1 cellular context compared by ENCODE assay signal in genomic region chr16:69589434-69590269, GRCh38.
A peak's percentile ranks its signal among the peaks of the same experiment; 100 is the strongest.
TF ChIP-seq lines count a peak whose summit lies in the region.

No MANE protein-coding gene starts in this region.

TF ChIP-seq in K562, 482 proteins besides CTCF, POLR2A, EP300 and RAD21 (continued from another document and continues in another):
- TF ChIP-seq VEZF1 (CRISPR knock-in tag; IDR thresholded peaks at IDR 0.05) = peak; percentile 43
- TF ChIP-seq ETS2 (tag; IDR thresholded peaks at IDR 0.05; ENCODE audit: borderline replicate concordance, poor library complexity, severe bottlenecking) = no peak
- TF ChIP-seq TRIM28 (IDR thresholded peaks at IDR 0.05) = no peak
- no peak for TF ChIP-seq THAP7 (CRISPR knock-in tag; IDR thresholded peaks at IDR 0.05)
- peak in 1 of 2 experiments; percentile 32; a peak in 2 of 4 replicates for TF ChIP-seq NRF1 (conservative IDR thresholded peaks at IDR 0.05 in 1 of 2, IDR thresholded peaks at IDR 0.05 in 1 of 2)
- TF ChIP-seq NR2C1 (IDR thresholded peaks at IDR 0.05) = peak; percentile 59
- peak; percentile 73 for TF ChIP-seq NR2C1 (tag; IDR thresholded peaks at IDR 0.05)
- TF ChIP-seq BCOR (IDR thresholded peaks at IDR 0.05) = no peak
- TF ChIP-seq SIN3B (IDR thresholded peaks at IDR 0.05; ENCODE audit: low read depth) = no peak
- TF ChIP-seq ETV6 (IDR thresholded peaks at IDR 0.05; ENCODE audit: borderline replicate concordance in 1 of 2, low read depth in 2 of 2, low read length in 1 of 2) = no peak
- TF ChIP-seq ETV6 (CRISPR knock-in tag; IDR thresholded peaks at IDR 0.05; ENCODE audit: borderline replicate concordance) = no peak
- peak; percentile 68 for TF ChIP-seq ARID1B (IDR thresholded peaks at IDR 0.05)
- no peak for TF ChIP-seq SMAD2 (IDR thresholded peaks at IDR 0.05; ENCODE audit: low read depth, low read length)
- no peak for TF ChIP-seq RBM25 (IDR thresholded peaks at IDR 0.05; ENCODE audit: low read depth, low read length, severe bottlenecking)
- TF ChIP-seq NEUROD1 (IDR thresholded peaks at IDR 0.05; ENCODE audit: borderline replicate concordance, low read depth, low read length, partially characterized antibody) = no peak
- no peak for TF ChIP-seq TAF7 (tag; IDR thresholded peaks at IDR 0.05)
- peak; percentile 63 for TF ChIP-seq SMARCA4 (IDR thresholded peaks at IDR 0.05)
- TF ChIP-seq AFF4 (CRISPR knock-in tag; IDR thresholded peaks at IDR 0.05) = no peak
- no peak for TF ChIP-seq RBM34 (IDR thresholded peaks at IDR 0.05; ENCODE audit: borderline replicate concordance, insufficient read depth, low read length)
- TF ChIP-seq HSF4 (CRISPR knock-in tag; IDR thresholded peaks at IDR 0.05; ENCODE audit: borderline replicate concordance) = no peak
- no peak for TF ChIP-seq U2AF1 (optimal IDR thresholded peaks at IDR 0.05; ENCODE audit: low read depth, low read length)
- TF ChIP-seq RNF2 (IDR thresholded peaks at IDR 0.05) = no peak
- TF ChIP-seq PURB (CRISPR knock-in tag; IDR thresholded peaks at IDR 0.05; ENCODE audit: low read depth) = no peak
- peak; percentile 60 for TF ChIP-seq EGR1 (conservative IDR thresholded peaks at IDR 0.05)
- no peak for TF ChIP-seq ZNF41 (CRISPR knock-in tag; conservative IDR thresholded peaks at IDR 0.05)
- TF ChIP-seq NONO (IDR thresholded peaks at IDR 0.05; ENCODE audit: low read depth in 2 of 2, low read length in 1 of 2) = no peak
- TF ChIP-seq SAFB2 (IDR thresholded peaks at IDR 0.05; ENCODE audit: borderline replicate concordance, low read depth, low read length, severe bottlenecking) = no peak
- TF ChIP-seq ZNF324 (CRISPR knock-in tag; IDR thresholded peaks at IDR 0.05) = no peak
- no peak for TF ChIP-seq SIX5 (IDR thresholded peaks at IDR 0.05; ENCODE audit: borderline replicate concordance in 1 of 2, insufficient read depth in 1 of 2, low read depth in 1 of 2, low read length in 2 of 2)
- TF ChIP-seq SLC30A9 (CRISPR knock-in tag; IDR thresholded peaks at IDR 0.05) = no peak
- TF ChIP-seq ZNF232 (CRISPR knock-in tag; IDR thresholded peaks at IDR 0.05) = no peak
- no peak for TF ChIP-seq ETV5 (CRISPR knock-in tag; IDR thresholded peaks at IDR 0.05; ENCODE audit: low read depth)
- TF ChIP-seq MCM5 (IDR thresholded peaks at IDR 0.05; ENCODE audit: low read depth) = no peak
- peak; percentile 86 for TF ChIP-seq JUND (IDR thresholded peaks at IDR 0.05; ENCODE audit: borderline replicate concordance, low read depth, low read length)
- peak; percentile 70; the same call in 2 of the 3 replicates for TF ChIP-seq JUND (tag; IDR thresholded peaks at IDR 0.05; ENCODE audit: borderline replicate concordance, low read depth, low read length)
- no peak for TF ChIP-seq ZNF184 (CRISPR knock-in tag; IDR thresholded peaks at IDR 0.05)
- TF ChIP-seq E2F1 (CRISPR knock-in tag; IDR thresholded peaks at IDR 0.05) = no peak
- TF ChIP-seq TRIM24 (IDR thresholded peaks at IDR 0.05) = peak in 1 of 2 experiments; percentile 28; a peak in 1 of 4 replicates
- TF ChIP-seq CHAMP1 (IDR thresholded peaks at IDR 0.05) = peak; percentile 29; the same call in 1 of the 2 replicates
- TF ChIP-seq PHTF2 (CRISPR knock-in tag; IDR thresholded peaks at IDR 0.05) = no peak
- no peak for TF ChIP-seq IRF1 (CRISPR knock-in tag; IDR thresholded peaks at IDR 0.05; ENCODE audit: borderline replicate concordance)
- peak; percentile 93 for TF ChIP-seq ESRRA (IDR thresholded peaks at IDR 0.05; ENCODE audit: borderline replicate concordance, low read depth)
- 0 out of 2 replicates have a peak, but pooled peaks have one; percentile 20 for TF ChIP-seq EHMT2 (IDR thresholded peaks at IDR 0.05)
- TF ChIP-seq ZNF79 (CRISPR knock-in tag; IDR thresholded peaks at IDR 0.05; ENCODE audit: low read depth) = no peak
- no peak for TF ChIP-seq MCM2 (IDR thresholded peaks at IDR 0.05; ENCODE audit: low read depth)
- TF ChIP-seq NR0B1 (IDR thresholded peaks at IDR 0.05; ENCODE audit: partially characterized antibody) = no peak
- TF ChIP-seq CBX3 (IDR thresholded peaks at IDR 0.05; ENCODE audit: borderline replicate concordance in 1 of 2, low read length in 2 of 2) = peak in 1 of 2 experiments; percentile 25; a peak in 1 of 3 replicates
- TF ChIP-seq SRF (CRISPR knock-in tag; IDR thresholded peaks at IDR 0.05) = no peak
- TF ChIP-seq NR2C2 (CRISPR knock-in tag; IDR thresholded peaks at IDR 0.05) = no peak
- peak; percentile 68 for TF ChIP-seq NR2C2 (tag; IDR thresholded peaks at IDR 0.05)
- TF ChIP-seq SMARCA5 (IDR thresholded peaks at IDR 0.05) = no peak
- TF ChIP-seq ZNF584 (CRISPR knock-in tag; IDR thresholded peaks at IDR 0.05; ENCODE audit: low read depth) = no peak
- no peak for TF ChIP-seq SRSF9 (IDR thresholded peaks at IDR 0.05; ENCODE audit: borderline replicate concordance, low read depth, low read length)
- TF ChIP-seq CC2D1A (IDR thresholded peaks at IDR 0.05) = peak; percentile 49; the same call in 1 of the 2 replicates
- peak; percentile 14; the same call in 1 of the 2 replicates for TF ChIP-seq PKNOX1 (IDR thresholded peaks at IDR 0.05)
- peak; percentile 88 for TF ChIP-seq FOSL1 (tag; conservative IDR thresholded peaks at IDR 0.05)
- TF ChIP-seq SMARCB1 (IDR thresholded peaks at IDR 0.05; ENCODE audit: insufficient read length, low read depth) = no peak
- TF ChIP-seq BHLHE40 (IDR thresholded peaks at IDR 0.05; ENCODE audit: low read length) = 0 out of 2 replicates have a peak, but pooled peaks have one; percentile 8
- TF ChIP-seq ZBTB7A (IDR thresholded peaks at IDR 0.05; ENCODE audit: borderline replicate concordance, control insufficient read depth, low read depth, low read length) = no peak
- peak; percentile 25; the same call in 1 of the 2 replicates for TF ChIP-seq CBFA2T3 (IDR thresholded peaks at IDR 0.05)
- TF ChIP-seq SREBF2 (CRISPR knock-in tag; IDR thresholded peaks at IDR 0.05) = no peak
- no peak for TF ChIP-seq SMAD1 (IDR thresholded peaks at IDR 0.05; ENCODE audit: low read depth, low read length, partially characterized antibody)
- no peak for TF ChIP-seq ZNF740 (CRISPR knock-in tag; IDR thresholded peaks at IDR 0.05)
- no peak for TF ChIP-seq ZNF740 (tag; IDR thresholded peaks at IDR 0.05)
